ENCODE assay signal across 1 cellular context in genomic region chr17:73192894-73193701, GRCh38.
TF ChIP-seq lines count a peak whose summit lies in the region.

COG1 (plus strand) TSS chr17:73193055; CDS start chr17:73193070, 15 bp downstream.

TF ChIP-seq in HepG2, 621 proteins besides CTCF, POLR2A, EP300 and RAD21 (continued from another document and continues in another):
- no peak; the same call in 1 of the 2 replicates for TF ChIP-seq ARID2 (CRISPR knock-in tag; IDR thresholded peaks at IDR 0.05; ENCODE audit: borderline replicate concordance)
- no peak for TF ChIP-seq ZNF570 (CRISPR knock-in tag; IDR thresholded peaks at IDR 0.05; ENCODE audit: borderline replicate concordance)
- TF ChIP-seq ZNF281 (CRISPR knock-in tag; IDR thresholded peaks at IDR 0.05; ENCODE audit: borderline replicate concordance), result peak; percentile 36; the same call in 1 of the 2 replicates
- no peak for TF ChIP-seq NAIF1 (CRISPR knock-in tag; IDR thresholded peaks at IDR 0.05; ENCODE audit: borderline replicate concordance)
- no peak for TF ChIP-seq MATR3 (CRISPR knock-in tag; IDR thresholded peaks at IDR 0.05)
- TF ChIP-seq ZNF761 (CRISPR knock-in tag; conservative IDR thresholded peaks at IDR 0.05), result no peak
- TF ChIP-seq E2F5 (CRISPR knock-in tag; conservative IDR thresholded peaks at IDR 0.05), result no peak; the same call in 1 of the 2 replicates
- TF ChIP-seq NCOR1 (IDR thresholded peaks at IDR 0.05; ENCODE audit: borderline replicate concordance, low read length), result no peak
- TF ChIP-seq ZNF101 (CRISPR knock-in tag; IDR thresholded peaks at IDR 0.05; ENCODE audit: borderline replicate concordance, low read depth), result no peak
- no peak for TF ChIP-seq ZNF530 (CRISPR knock-in tag; IDR thresholded peaks at IDR 0.05; ENCODE audit: low read depth)
- peak; percentile 66; the same call in 1 of the 2 replicates for TF ChIP-seq ZNF547 (CRISPR knock-in tag; IDR thresholded peaks at IDR 0.05)
- peak; percentile 74; the same call in 1 of the 2 replicates for TF ChIP-seq ZNF350 (CRISPR knock-in tag; IDR thresholded peaks at IDR 0.05; ENCODE audit: borderline replicate concordance, low read depth)
- no peak for TF ChIP-seq CEBPZ (IDR thresholded peaks at IDR 0.05; ENCODE audit: low read length)
- no peak for TF ChIP-seq SP140L (CRISPR knock-in tag; IDR thresholded peaks at IDR 0.05; ENCODE audit: borderline replicate concordance)
- TF ChIP-seq YEATS4 (CRISPR knock-in tag; IDR thresholded peaks at IDR 0.05; ENCODE audit: borderline replicate concordance), result peak; percentile 94
- TF ChIP-seq ZBTB21 (CRISPR knock-in tag; IDR thresholded peaks at IDR 0.05), result no peak
- TF ChIP-seq ZNF251 (CRISPR knock-in tag; IDR thresholded peaks at IDR 0.05), result no peak; the same call in 1 of the 2 replicates
- peak; percentile 81; the same call in 1 of the 2 replicates for TF ChIP-seq THAP7 (CRISPR knock-in tag; IDR thresholded peaks at IDR 0.05)
- TF ChIP-seq CBX5 (CRISPR knock-in tag; IDR thresholded peaks at IDR 0.05; ENCODE audit: borderline replicate concordance), result no peak
- TF ChIP-seq ZNF563 (CRISPR knock-in tag; IDR thresholded peaks at IDR 0.05), result peak; percentile 54; the same call in 1 of the 2 replicates
- 0 out of 2 replicates have a peak, but pooled peaks have one; percentile 55 for TF ChIP-seq SNAPC4 (CRISPR knock-in tag; IDR thresholded peaks at IDR 0.05)
- peak; percentile 54; the same call in 1 of the 2 replicates for TF ChIP-seq ZNF225 (CRISPR knock-in tag; IDR thresholded peaks at IDR 0.05)
- TF ChIP-seq PREB (CRISPR knock-in tag; IDR thresholded peaks at IDR 0.05), result no peak
- peak; percentile 44; the same call in 1 of the 2 replicates for TF ChIP-seq ZBED4 (CRISPR knock-in tag; IDR thresholded peaks at IDR 0.05; ENCODE audit: borderline replicate concordance)
- no peak for TF ChIP-seq ZNF20 (CRISPR knock-in tag; IDR thresholded peaks at IDR 0.05)
- no peak for TF ChIP-seq IKZF1 (IDR thresholded peaks at IDR 0.05)
- no peak for TF ChIP-seq ZNF543 (CRISPR knock-in tag; IDR thresholded peaks at IDR 0.05)
- no peak for TF ChIP-seq ZNF670 (CRISPR knock-in tag; IDR thresholded peaks at IDR 0.05; ENCODE audit: borderline replicate concordance)
- peak; percentile 72 for TF ChIP-seq IKZF5 (CRISPR knock-in tag; IDR thresholded peaks at IDR 0.05)
- no peak for TF ChIP-seq BHLHE40 (IDR thresholded peaks at IDR 0.05; ENCODE audit: low read length)
- TF ChIP-seq ELF1 (CRISPR knock-in tag; IDR thresholded peaks at IDR 0.05), result peak; percentile 57; the same call in 1 of the 2 replicates
- TF ChIP-seq ZXDC (CRISPR knock-in tag; IDR thresholded peaks at IDR 0.05), result 0 out of 2 replicates have a peak, but pooled peaks have one; percentile 65
